ENCODE assay signal across 30 cellular contexts in genomic region chr10:75448166-75448565, GRCh38. TPM values are rescaled to one million over a fixed set of nuclear protein-coding genes. Genes with fewer than 3 reads are reported as not detected.
"Had no signal": no experiment of that assay in that cellular context is flagged by ENCODE, and none has a peak within 500 bp of the region (broad histone marks: within the 10 kb centered on the region; RNA-seq: fewer than 3 reads in every experiment).

No MANE protein-coding gene starts in this region.

- H3K9me3 ChIP-seq: SJCRH30 had no signal

- DNase-seq: activated CD4-positive, alpha-beta T cell treated with anti-CD3 and anti-CD28 coated beads, Interleukin-2, amount 10 ng/mL, durations not matched to agents 24 days and 14 days; activated CD4-positive, alpha-beta T cell treated with anti-CD3 and anti-CD28 coated beads, Interleukin-2, amount 50 U/mL, for 4 hours; activated CD8-positive, alpha-beta T cell treated with anti-CD3 and anti-CD28 coated beads for 36 hours; activated effector memory CD4-positive, alpha-beta T cell treated with anti-CD3 and anti-CD28 coated beads, Interleukin-2, amount 50 U/mL, for 16 hours; activated naive CD4-positive, alpha-beta T cell; activated naive CD4-positive, alpha-beta T cell treated with anti-CD3 and anti-CD28 coated beads, Interleukin-2, amount 50 U/mL, for 16 hours; activated naive CD8-positive, alpha-beta T cell treated with anti-CD3 and anti-CD28 coated beads for 36 hours; activated T-cell treated with anti-CD3 and anti-CD28 coated beads, Interleukin-2, amount 50 U/mL, for 1 hour; activated T-cell treated with anti-CD3 and anti-CD28 coated beads, Interleukin-2, amount 50 U/mL, for 72 hours; amygdala; IMR-90; Karpas-422; MG63; NCI-H1048; NCI-H1105 treated with DMSO at 0.1 percent for 48 hours; NCI-H1436; NCI-H1694; NCI-H1930; NCI-H2081 treated with DMSO at 0.1 percent for 48 hours; NCI-H345; NCI-H524 treated with DMSO at 0.1 percent for 48 hours; SHP77; SJCRH30 had no signal

- H3K36me3 ChIP-seq: ascending aorta, cardiac muscle cell, MG63, SJCRH30 had no signal

- ATAC-seq: activated CD8-positive, alpha-beta T cell treated with anti-CD3 and anti-CD28 coated beads for 36 hours; activated T-cell treated with anti-CD3 and anti-CD28 coated beads, Interleukin-2, amount 50 U/mL, for 72 hours; activated T-helper 17 cell treated with anti-CD3 and anti-CD28 coated beads, Interleukin-2, amount 50 U/mL, for 72 hours; K562 had no signal

- H3K27ac ChIP-seq: ascending aorta, cardiac muscle cell, SJCRH30, SK-N-MC had no signal

- H3K4me3 ChIP-seq: ascending aorta, cardiac muscle cell, K562, MG63, SJCRH30, SK-N-MC had no signal

- H3K27me3 ChIP-seq: ascending aorta, MG63, SJCRH30 had no signal

- H3K4me1 ChIP-seq: SJCRH30 had no signal

RNA-seq across cellular contexts. Expression of gene LRMDA, which starts 16.7 kb away (rescaled TPM):
- total RNA-seq: activated CD4-positive, alpha-beta T cell treated with anti-CD3 and anti-CD28 coated beads, Interleukin-2, amount 10 ng/mL, durations not matched to agents 24 days and 14 days; activated CD8-positive, alpha-beta memory T cell treated with anti-CD3 and anti-CD28 coated beads for 36 hours; activated CD8-positive, alpha-beta T cell treated with anti-CD3 and anti-CD28 coated beads for 36 hours; activated naive CD8-positive, alpha-beta T cell treated with anti-CD3 and anti-CD28 coated beads for 36 hours; activated T-cell treated with anti-CD3 and anti-CD28 coated beads, Interleukin-2, amount 50 U/mL, for 72 hours; activated T-helper 17 cell treated with anti-CD3 and anti-CD28 coated beads, Interleukin-2, amount 50 U/mL, for 72 hours; IMR-90; T-helper 1 cell treated with Interleukin-12 subunit alpha and Interleukin-12 subunit beta and Interleukin-4 antibody, amounts not matched to agents 30 ng/mL and 1 ng/mL, for 36 hours had no signal
- polyA plus RNA-seq: K562 had no signal

RNA-seq across cellular contexts. Expression of gene ZNF503, which starts 46.6 kb away (rescaled TPM):
- total RNA-seq: K562; T-helper 1 cell treated with Interleukin-12 subunit alpha and Interleukin-12 subunit beta and Interleukin-4 antibody, amounts not matched to agents 30 ng/mL and 1 ng/mL, for 36 hours had no signal
- polyA plus RNA-seq: K562 had no signal
